ENCODE assay signal across 8 cellular contexts in the genomic region with DNA sequence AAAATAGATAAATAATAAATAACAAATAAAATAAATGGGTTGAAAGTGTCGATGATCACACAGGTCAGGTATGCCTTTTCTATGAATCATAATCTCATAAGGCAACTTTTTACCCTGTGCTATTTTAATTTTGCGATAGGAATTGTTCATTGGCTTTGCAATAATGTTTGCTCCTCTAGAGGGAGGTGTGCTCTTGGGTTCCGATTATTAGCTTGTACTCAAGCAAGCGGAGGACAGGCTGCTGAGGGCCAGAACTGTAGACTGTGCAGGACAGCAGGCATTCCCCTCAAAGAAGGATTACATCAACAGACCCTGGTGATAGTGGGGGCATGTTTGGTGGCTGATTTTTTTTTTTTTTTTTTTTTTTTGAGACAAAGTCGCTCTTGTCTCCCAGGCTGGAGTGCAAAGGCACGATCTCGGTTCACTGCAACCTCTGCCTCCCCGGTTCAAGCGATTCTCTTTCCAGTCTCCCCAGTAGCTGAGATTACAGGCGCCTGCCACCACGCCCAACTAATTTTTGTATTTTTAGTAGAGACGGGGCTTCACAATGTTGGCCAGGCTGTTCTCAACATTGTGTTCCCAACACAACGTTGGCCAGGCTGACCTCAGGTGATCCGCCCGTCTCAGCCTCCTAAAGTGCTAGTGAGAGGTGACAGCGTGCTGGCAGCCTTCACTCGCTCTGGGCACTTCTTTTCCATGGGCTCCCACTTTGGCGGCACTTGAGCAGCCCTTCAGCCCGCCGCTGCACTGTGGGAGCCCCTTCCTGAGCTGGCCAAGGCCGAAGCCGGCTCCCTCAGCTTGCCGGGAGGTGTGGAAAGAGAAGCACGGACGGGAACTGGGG.
A peak's percentile ranks its signal among the peaks of the same experiment; 100 is the strongest.
DNase-seq lines count a peak whose midpoint lies in the region; ATAC-seq and TF ChIP-seq lines count a peak whose summit lies in the region.

No MANE protein-coding gene starts in this region.

- ATAC-seq in HG03196 (IDR thresholded peaks at IDR 0.05; ENCODE audit: unreplicated experiment): no peak
- no peak for ATAC-seq in HG03139 (IDR thresholded peaks at IDR 0.05; ENCODE audit: unreplicated experiment)

- no peak overlapping the region for H3K4me3 ChIP-seq in neutrophil (ENCODE audit: low read depth in 1 of 2, low read length in 1 of 2)

- H3K27me3 ChIP-seq in neutrophil: no peaks in the 10 kb centered on the region

- DNase-seq in ELF-1 (ENCODE audit: low read depth, low spot score) (peak; percentile 50), NCI-H2171 (lab: John Stamatoyannopoulos, UW) (peak; percentile 28), epithelial cell of prostate (ENCODE audit: low read depth, low spot score) (peak; percentile 46), NCI-H446 treated with DMSO at 0.1 percent for 48 hours (lab: John Stamatoyannopoulos, UW) (no peak), GF-D8 (lab: John Stamatoyannopoulos, UW) (no peak)

- H3K9me3 ChIP-seq in neutrophil: no peaks in the 10 kb centered on the region

- H3K27ac ChIP-seq in epithelial cell of prostate (no peak overlapping the region), neutrophil (no peak overlapping the region)

- peak; percentile 18 for TF ChIP-seq CTCF in neutrophil (IDR thresholded peaks at IDR 0.05)

- H3K4me1 ChIP-seq in neutrophil (ENCODE audit: control insufficient read depth in 1 of 2, insufficient read depth in 1 of 2, low read depth in 1 of 2, low read length in 1 of 2): no peaks in the 10 kb centered on the region

- H3K36me3 ChIP-seq in neutrophil: no peaks in the 10 kb centered on the region

Comparison
In these comparisons a context has a peak if more than half of its experiments do, and no peak if none do; other contexts are left out.
1. DNase-seq: peak in ELF-1 (single experiment), NCI-H2171 (single experiment) and epithelial cell of prostate (single experiment); none in NCI-H446 treated with DMSO at 0.1 percent for 48 hours (single experiment) and GF-D8 (single experiment).